Comparison of ENCODE assay signal across 24 cellular contexts in the genomic region with DNA sequence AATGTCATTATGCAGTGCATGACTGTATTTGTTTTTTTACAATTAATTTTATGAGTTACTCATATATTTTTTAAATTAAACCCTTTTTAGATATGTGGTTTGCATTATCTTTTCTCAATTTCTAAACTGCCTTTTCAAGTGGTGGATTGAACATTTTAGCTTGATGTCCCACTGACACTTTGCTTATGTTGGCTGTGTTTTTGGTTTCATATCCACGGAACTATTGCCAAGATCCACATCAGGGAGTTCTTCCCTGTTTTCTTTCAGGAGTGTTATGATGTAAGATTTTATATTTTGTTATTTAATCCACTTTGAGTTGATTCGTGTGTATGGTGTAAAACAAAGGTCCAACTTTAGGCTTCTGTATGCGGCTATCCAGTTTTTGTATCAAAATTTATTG.
DNase-seq lines count a peak whose midpoint lies in the region; ATAC-seq and TF ChIP-seq lines count a peak whose summit lies in the region.
"Had no signal": no experiment of that assay in that cellular context is flagged by ENCODE, and none has a peak within 500 bp of the region (broad histone marks: within the 10 kb centered on the region; RNA-seq: fewer than 3 reads in every experiment).

No MANE protein-coding gene starts in this region.

- no peak overlapping the region for H3K27ac Mint-ChIP-seq in stimulated activated effector memory CD8-positive, alpha-beta T cell treated with anti-CD3 and anti-CD28 coated beads, Interleukin-12 subunit alpha, Interleukin-12 subunit beta, amount 100 ng/mL, for 72 hours
- H3K27ac Mint-ChIP-seq: CD4-positive, alpha-beta memory T cell; GM23338; H9 had no signal

- no peaks in the 10 kb centered on the region for H3K36me3 Mint-ChIP-seq in stimulated activated effector memory CD8-positive, alpha-beta T cell treated with anti-CD3 and anti-CD28 coated beads, Interleukin-12 subunit alpha, Interleukin-12 subunit beta, amount 100 ng/mL, for 72 hours
- H3K36me3 Mint-ChIP-seq: CD4-positive, alpha-beta memory T cell had no signal

- intact Hi-C loops in left ventricle myocardium superior (cut with micrococcal nuclease): no loop called here
- intact Hi-C loops in left cardiac atrium (cut with DNase I): no loop called here

- H3K9me3 Mint-ChIP-seq in stimulated activated effector memory CD8-positive, alpha-beta T cell treated with anti-CD3 and anti-CD28 coated beads, Interleukin-12 subunit alpha, Interleukin-12 subunit beta, amount 100 ng/mL, for 72 hours: peaks cover 23% of the 10 kb centered on the region
- H3K9me3 Mint-ChIP-seq: GM23338, H9 had no signal

- H3K4me3 ChIP-seq in foreskin fibroblast (ENCODE audit: low read depth in 1 of 2, low read length in 2 of 2): no peak overlapping the region
- H3K4me3 ChIP-seq: GM23338, K562 had no signal

- H3K4me1 Mint-ChIP-seq in stimulated activated effector memory CD8-positive, alpha-beta T cell treated with anti-CD3 and anti-CD28 coated beads, Interleukin-12 subunit alpha, Interleukin-12 subunit beta, amount 100 ng/mL, for 72 hours: no peaks in the 10 kb centered on the region
- H3K4me1 Mint-ChIP-seq: CD4-positive, alpha-beta memory T cell; GM23338; H9 had no signal

- TF ChIP-seq CTCF in foreskin fibroblast (IDR thresholded peaks at IDR 0.05; ENCODE audit: low read depth, low read length): no peak

- H3K4me3 Mint-ChIP-seq in stimulated activated effector memory CD8-positive, alpha-beta T cell treated with anti-CD3 and anti-CD28 coated beads, Interleukin-12 subunit alpha, Interleukin-12 subunit beta, amount 100 ng/mL, for 72 hours: no peak overlapping the region
- H3K4me3 Mint-ChIP-seq: CD4-positive, alpha-beta memory T cell; GM23338; H9 had no signal

- ATAC-seq in left ventricle myocardium superior: peak; percentile 58
- ATAC-seq in left cardiac atrium: no peak
- no peak for ATAC-seq in GM18867 (IDR thresholded peaks at IDR 0.05; ENCODE audit: unreplicated experiment)
- no peak for ATAC-seq in stimulated activated effector memory CD8-positive, alpha-beta T cell treated with anti-CD3 and anti-CD28 coated beads, Interleukin-12 subunit alpha, Interleukin-12 subunit beta, amount 100 ng/mL, for 72 hours
- ATAC-seq: GM23338, K562, Panc1 had no signal

- DNase-seq in left ventricle myocardium superior: no peak
- no peak for DNase-seq in left cardiac atrium
- peak; percentile 88 for DNase-seq in brain pericyte (ENCODE audit: low read depth, low spot score)
- DNase-seq in foreskin fibroblast: peak; percentile 18 to 54
- no peak for DNase-seq in NCI-H1048 (lab: John Stamatoyannopoulos, UW)
- DNase-seq in stimulated activated effector memory CD8-positive, alpha-beta T cell treated with anti-CD3 and anti-CD28 coated beads, Interleukin-12 subunit alpha, Interleukin-12 subunit beta, amount 100 ng/mL, for 72 hours (ENCODE audit: low spot score in 2 of 2): no peak
- DNase-seq: C1 segment of cervical spinal cord; CD4-positive, alpha-beta memory T cell; COR-L47; DMS53; H9; Kasumi-1; MV-4-11; NCI-H1105 treated with DMSO at 0.1 percent for 48 hours; NCI-H146; NCI-H1930; NCI-H2107; NCI-H524; NCI-H748 treated with DMSO at 0.1 percent for 48 hours; SIG-M5 had no signal

Comparison
In these comparisons a context has a peak if more than half of its experiments do, and no peak if none do; other contexts are left out.
1. DNase-seq: peak in brain pericyte (single experiment) and foreskin fibroblast (2 of 2); none in left ventricle myocardium superior (single experiment), left cardiac atrium (single experiment), NCI-H1048 (single experiment) and stimulated activated effector memory CD8-positive, alpha-beta T cell treated with anti-CD3 and anti-CD28 coated beads, Interleukin-12 subunit alpha, Interleukin-12 subunit beta, amount 100 ng/mL, for 72 hours (0 of 2).